1 cellular context compared by ENCODE assay signal in genomic region chr17:75059369-75060345, GRCh38.
TF ChIP-seq lines count a peak whose summit lies in the region.

No MANE protein-coding gene starts in this region.

TF ChIP-seq in HEK293T, 16 proteins besides CTCF, POLR2A, EP300 and RAD21 (continued from another document):
- TF ChIP-seq ELF4 (IDR thresholded peaks at IDR 0.05) (no peak), ZNF384 (IDR thresholded peaks at IDR 0.05) (no peak)
